In genomic region chr18:23186781-23187180, GRCh38 we compare ENCODE assay signal across 22 cellular contexts.
"Had no signal": no experiment of that assay in that cellular context is flagged by ENCODE, and none has a peak within 500 bp of the region (broad histone marks: within the 10 kb centered on the region; RNA-seq: fewer than 3 reads in every experiment).

No MANE protein-coding gene starts in this region.

- H3K4me2 ChIP-seq: neural progenitor cell had no signal

- H3K4me1 ChIP-seq: lower lobe of right lung, psoas muscle, testis, tibial artery had no signal

- H2AFZ ChIP-seq: neural progenitor cell had no signal

- H3K9me3 ChIP-seq: lower lobe of right lung, mucosa of descending colon, ovary, psoas muscle, sigmoid colon, testis, tibial artery had no signal

- DNase-seq: cortex of kidney; effector memory CD8-positive, alpha-beta T cell; left ventricle myocardium superior; lower lobe of right lung; mucosa of descending colon; naive B cell; nucleus accumbens; ovary; posterior cingulate gyrus; psoas muscle; right cardiac atrium; sigmoid colon; stimulated activated CD4-positive, alpha-beta T cell treated with anti-CD3 and anti-CD28 coated beads, Interleukin-4, amount 100 ng/mL, for 4 hours; stimulated activated naive CD8-positive, alpha-beta T cell treated with anti-CD3 and anti-CD28 coated beads, Interleukin-15, Interleukin-2, amounts not matched to agents 100 U/mL and 50 U/mL, for 24 hours; substantia nigra; testis; tibial artery had no signal

- H3K36me3 ChIP-seq: neural progenitor cell, ovary, sigmoid colon had no signal

- H3K9me3 Mint-ChIP-seq: effector memory CD8-positive, alpha-beta T cell; mesothelial cell of epicardium; naive B cell; natural killer cell treated with Interleukin-12 subunit alpha and Interleukin-12 subunit beta and Interleukin-15 and Interleukin-18, amount 100 ng/mL, for 72 hours; neural progenitor cell; stimulated activated memory B cell treated with anti-CD40 and anti-IgM and Interleukin-4, amounts not matched to agents 10 μg/mL and 1 μg/mL and 100 μg/mL, for 72 hours; type B pancreatic cell had no signal

- H3K27ac ChIP-seq: lower lobe of right lung, neural progenitor cell, ovary, psoas muscle, sigmoid colon, testis, tibial artery had no signal

- ATAC-seq: effector memory CD8-positive, alpha-beta T cell; left ventricle myocardium superior; lower lobe of right lung; mucosa of descending colon; psoas muscle; right cardiac atrium; stimulated activated memory B cell treated with anti-CD40 and anti-IgM and Interleukin-4, amounts not matched to agents 10 μg/mL and 1 μg/mL and 100 μg/mL, for 72 hours; stimulated activated naive CD8-positive, alpha-beta T cell treated with anti-CD3 and anti-CD28 coated beads, Interleukin-15, Interleukin-2, amounts not matched to agents 100 U/mL and 50 U/mL, for 24 hours had no signal

- H3K4me1 Mint-ChIP-seq: stimulated activated memory B cell treated with anti-CD40 and anti-IgM and Interleukin-4, amounts not matched to agents 10 μg/mL and 1 μg/mL and 100 μg/mL, for 72 hours had no signal

- H3K4me3 ChIP-seq: lower lobe of right lung, mucosa of descending colon, neural progenitor cell, ovary, psoas muscle, sigmoid colon, testis, tibial artery had no signal

- H3K27me3 ChIP-seq: neural progenitor cell, ovary, sigmoid colon, testis, tibial artery had no signal

- H3K36me3 Mint-ChIP-seq: mesothelial cell of epicardium; naive B cell; natural killer cell treated with Interleukin-12 subunit alpha and Interleukin-12 subunit beta and Interleukin-15 and Interleukin-18, amount 100 ng/mL, for 72 hours; stimulated activated memory B cell treated with anti-CD40 and anti-IgM and Interleukin-4, amounts not matched to agents 10 μg/mL and 1 μg/mL and 100 μg/mL, for 72 hours; type B pancreatic cell had no signal

- H3K27ac Mint-ChIP-seq: effector memory CD8-positive, alpha-beta T cell; mesothelial cell of epicardium; natural killer cell treated with Interleukin-12 subunit alpha and Interleukin-12 subunit beta and Interleukin-15 and Interleukin-18, amount 100 ng/mL, for 72 hours; neural progenitor cell; stimulated activated memory B cell treated with anti-CD40 and anti-IgM and Interleukin-4, amounts not matched to agents 10 μg/mL and 1 μg/mL and 100 μg/mL, for 72 hours; type B pancreatic cell had no signal

- H3K27me3 Mint-ChIP-seq: naive B cell; natural killer cell treated with Interleukin-12 subunit alpha and Interleukin-12 subunit beta and Interleukin-15 and Interleukin-18, amount 100 ng/mL, for 72 hours; stimulated activated memory B cell treated with anti-CD40 and anti-IgM and Interleukin-4, amounts not matched to agents 10 μg/mL and 1 μg/mL and 100 μg/mL, for 72 hours; type B pancreatic cell had no signal

- H3K9ac ChIP-seq: neural progenitor cell had no signal

- H3K4me3 Mint-ChIP-seq: effector memory CD8-positive, alpha-beta T cell; mesothelial cell of epicardium; naive B cell; natural killer cell treated with Interleukin-12 subunit alpha and Interleukin-12 subunit beta and Interleukin-15 and Interleukin-18, amount 100 ng/mL, for 72 hours; neural progenitor cell; stimulated activated memory B cell treated with anti-CD40 and anti-IgM and Interleukin-4, amounts not matched to agents 10 μg/mL and 1 μg/mL and 100 μg/mL, for 72 hours; type B pancreatic cell had no signal
